ENCODE assay signal across 8 cellular contexts in genomic region chr1:181061891-181062777, GRCh38. TPM values are rescaled to one million over a fixed set of nuclear protein-coding genes. Genes with fewer than 3 reads are reported as not detected.
DNase-seq lines count a peak whose midpoint lies in the region; ATAC-seq and TF ChIP-seq lines count a peak whose summit lies in the region.

No MANE protein-coding gene starts in this region.

- TF ChIP-seq POLR2A in thyroid gland (IDR thresholded peaks at IDR 0.05), result no peak

- peaks cover 24% of the 10 kb centered on the region for H3K4me1 Mint-ChIP-seq in HFFc6 (ENCODE audit: low read depth)
- peaks cover 22 to 45% of the 10 kb centered on the region in 2 donors for H3K4me1 Mint-ChIP-seq in stimulated activated naive B cell treated with anti-CD40 and anti-IgM and Interleukin-4, amounts not matched to agents 10 μg/mL and 1 μg/mL and 100 μg/mL, for 72 hours

- peak; percentile 90 for ATAC-seq in GM18867 (IDR thresholded peaks at IDR 0.05; ENCODE audit: unreplicated experiment)
- ATAC-seq in esophagus mucosa, result peak; percentile 59
- ATAC-seq in stimulated activated naive B cell treated with anti-CD40 and anti-IgM and Interleukin-4, amounts not matched to agents 10 μg/mL and 1 μg/mL and 100 μg/mL, for 72 hours (replicated peaks), result peak; percentile 90

- H3K27ac ChIP-seq in thyroid gland, result no peak overlapping the region

- no peaks in the 10 kb centered on the region for H3K9me3 ChIP-seq in thyroid gland

- H3K36me3 ChIP-seq in thyroid gland, result no peaks in the 10 kb centered on the region

- H3K9me3 Mint-ChIP-seq in HFFc6, result no peaks in the 10 kb centered on the region
- H3K9me3 Mint-ChIP-seq in stimulated activated naive B cell treated with anti-CD40 and anti-IgM and Interleukin-4, amounts not matched to agents 10 μg/mL and 1 μg/mL and 100 μg/mL, for 72 hours, result peaks cover 8 to 9% of the 10 kb centered on the region in 2 donors

- no peaks in the 10 kb centered on the region for H3K4me1 ChIP-seq in thyroid gland

- peaks cover 18% of the 10 kb centered on the region for H3K36me3 Mint-ChIP-seq in HFFc6 (ENCODE audit: low read depth)
- peaks cover 27 to 31% of the 10 kb centered on the region in 2 donors for H3K36me3 Mint-ChIP-seq in stimulated activated naive B cell treated with anti-CD40 and anti-IgM and Interleukin-4, amounts not matched to agents 10 μg/mL and 1 μg/mL and 100 μg/mL, for 72 hours

- no peak overlapping the region for H3K4me3 ChIP-seq in thyroid gland (replicated peaks in 1 of 3)

- H3K27me3 Mint-ChIP-seq in HFFc6 (ENCODE audit: insufficient read depth), result peaks cover 1% of the 10 kb centered on the region; the same call in 1 of the 2 replicates
- no peaks in the 10 kb centered on the region for H3K27me3 Mint-ChIP-seq in stimulated activated naive B cell treated with anti-CD40 and anti-IgM and Interleukin-4, amounts not matched to agents 10 μg/mL and 1 μg/mL and 100 μg/mL, for 72 hours

- WGBS in thyroid gland, 2 donors, result 76 to 88% methylated on average over 13 to 14 of the region's 14 CpGs

- no peak for DNase-seq in HFFc6
- DNase-seq in MV-4-11 (lab: John Stamatoyannopoulos, UW), result peak; percentile 90
- peak; percentile 85 for DNase-seq in stimulated activated naive B cell treated with anti-CD40 and anti-IgM and Interleukin-4, amounts not matched to agents 10 μg/mL and 1 μg/mL and 100 μg/mL, for 72 hours
- no peak for DNase-seq in thyroid gland
- no peak for DNase-seq in NCI-H146 treated with DMSO at 0.1 percent for 48 hours (lab: John Stamatoyannopoulos, UW; ENCODE audit: unreplicated experiment)
- no peak for DNase-seq in NCI-H2196 (lab: John Stamatoyannopoulos, UW; ENCODE audit: unreplicated experiment)

- intact Hi-C loops in thyroid gland (cut with DNase I), result no loop called here

- H3K27ac Mint-ChIP-seq in HFFc6, result peak overlapping the region; percentile 86
- peak overlapping the region; percentile 99 for H3K27ac Mint-ChIP-seq in stimulated activated naive B cell treated with anti-CD40 and anti-IgM and Interleukin-4, amounts not matched to agents 10 μg/mL and 1 μg/mL and 100 μg/mL, for 72 hours

- peak overlapping the region; percentile 74 for H3K4me3 Mint-ChIP-seq in HFFc6
- peak overlapping the region; percentile 82 to 88 for H3K4me3 Mint-ChIP-seq in stimulated activated naive B cell treated with anti-CD40 and anti-IgM and Interleukin-4, amounts not matched to agents 10 μg/mL and 1 μg/mL and 100 μg/mL, for 72 hours

- no peaks in the 10 kb centered on the region for H3K27me3 ChIP-seq in thyroid gland

- TF ChIP-seq CTCF in HFFc6 (IDR thresholded peaks at IDR 0.05) (no peak), thyroid gland (IDR thresholded peaks at IDR 0.05) (no peak)

RNA-seq across cellular contexts. Expression of gene IER5, which starts 26.4 kb away (rescaled TPM):
- total RNA-seq in HFFc6 (2021; fragmentation: NEBNext Ultra II Directional; extraction: Animal tissue kit (Norgen Biotek cat#: 25700)), result 10 to 100 TPM; 35.7 to 49.1 (median 43.4) TPM
- total RNA-seq in esophagus mucosa, result 21.4 TPM
- 1 to 10 TPM; 7.2 to 7.8 (median 7.6) TPM for total RNA-seq in thyroid gland

RNA-seq across cellular contexts. Expression of gene MR1, which starts 28.4 kb away (rescaled TPM):
- 10 to 100 TPM; 27.2 to 39.2 (median 32.2) TPM for total RNA-seq in HFFc6 (2021; fragmentation: NEBNext Ultra II Directional; extraction: Animal tissue kit (Norgen Biotek cat#: 25700))
- 16.3 TPM for total RNA-seq in esophagus mucosa
- total RNA-seq in thyroid gland, result 10 to 100 TPM; 21.9 to 32.2 (median 25.2) TPM

RNA-seq across cellular contexts. Expression of gene STX6, which starts 39.5 kb away (rescaled TPM):
- total RNA-seq in HFFc6 (2021; fragmentation: NEBNext Ultra II Directional; extraction: Animal tissue kit (Norgen Biotek cat#: 25700)), result 10 to 100 TPM; 24.2 to 28.5 (median 25.3) TPM
- total RNA-seq in esophagus mucosa, result 26.3 TPM
- 10 to 100 TPM; 26.9 to 47.7 (median 37.8) TPM for total RNA-seq in thyroid gland

Comparison
In these comparisons a context has a peak if more than half of its experiments do, and no peak if none do; other contexts are left out.
1. DNase-seq: peak in MV-4-11 (single experiment) and stimulated activated naive B cell treated with anti-CD40 and anti-IgM and Interleukin-4, amounts not matched to agents 10 μg/mL and 1 μg/mL and 100 μg/mL, for 72 hours (single experiment); none in HFFc6 (single experiment), thyroid gland (0 of 2), NCI-H146 treated with DMSO at 0.1 percent for 48 hours (single experiment) and NCI-H2196 (single experiment).
2. Peak in every context shown above with its lines, with median percentiles within 50 percentile points of each other: ATAC-seq.